10 cellular contexts compared by ENCODE assay signal in genomic region chr5:158958048-158958994, GRCh38.
DNase-seq lines count a peak whose midpoint lies in the region; ATAC-seq and TF ChIP-seq lines count a peak whose summit lies in the region.
"Had no signal": no experiment of that assay in that cellular context is flagged by ENCODE, and none has a peak within 500 bp of the region (broad histone marks: within the 10 kb centered on the region; RNA-seq: fewer than 3 reads in every experiment).

No MANE protein-coding gene starts in this region.

- CTCF ChIA-PET in naive thymus-derived CD4-positive, alpha-beta T cell (lab: Charles Lee): interaction anchor here (0.7 kb wide), 1 partner anchor 112 kb away, joined by 3 read pairs; no protein-coding TSS in a partner anchor

- ATAC-seq in GM21447 (IDR thresholded peaks at IDR 0.05; ENCODE audit: unreplicated experiment) (peak; percentile 45), GM19467 (IDR thresholded peaks at IDR 0.05; ENCODE audit: unreplicated experiment) (no peak), HG03342 (IDR thresholded peaks at IDR 0.05; ENCODE audit: unreplicated experiment) (no peak)
- peak; percentile 54 for ATAC-seq in naive thymus-derived CD4-positive, alpha-beta T cell
- ATAC-seq: pancreas had no signal

- H3K36me3 ChIP-seq in naive thymus-derived CD4-positive, alpha-beta T cell (ENCODE audit: control insufficient read depth in 2 of 3, insufficient read depth in 3 of 3, low read length in 3 of 3): no peaks in the 10 kb centered on the region
- H3K36me3 ChIP-seq: pancreas, WERI-Rb-1 had no signal

- POLR2A ChIA-PET in naive thymus-derived CD4-positive, alpha-beta T cell (lab: Charles Lee): interaction anchor here (1.4 kb wide), 1 partner anchor 263 kb away, joined by 4 read pairs; no protein-coding TSS in a partner anchor

- no peaks in the 10 kb centered on the region for H3K9me3 ChIP-seq in naive thymus-derived CD4-positive, alpha-beta T cell (ENCODE audit: control insufficient read depth in 2 of 3, low read length in 3 of 3)
- H3K9me3 ChIP-seq: pancreas had no signal

- peak overlapping the region; percentile 49 for H3K4me3 ChIP-seq in GM12865 (ENCODE audit: low read depth, low read length)
- no peak overlapping the region for H3K4me3 ChIP-seq in naive thymus-derived CD4-positive, alpha-beta T cell (ENCODE audit: low read length)
- H3K4me3 ChIP-seq: pancreas had no signal

- H3K36me3 Mint-ChIP-seq in naive thymus-derived CD4-positive, alpha-beta T cell: no peaks in the 10 kb centered on the region

- peaks cover 0 to 13% of the 10 kb centered on the region in 2 donors for H3K4me1 ChIP-seq in naive thymus-derived CD4-positive, alpha-beta T cell (ENCODE audit: control insufficient read depth in 2 of 2, insufficient read depth in 2 of 2, low read length in 2 of 2)
- H3K4me1 ChIP-seq: pancreas had no signal

- DNase-seq in GM12865 (ENCODE audit: low read depth) (peak; percentile 85), NCI-H1436 treated with DMSO at 0.1 percent for 48 hours (lab: John Stamatoyannopoulos, UW) (no peak), COLO668 (lab: John Stamatoyannopoulos, UW; ENCODE audit: unreplicated experiment) (no peak)
- DNase-seq in naive thymus-derived CD4-positive, alpha-beta T cell: peak in 6 of 9 donors; percentile 20 to 53 (median 44)
- DNase-seq: pancreas, WERI-Rb-1 had no signal

- intact Hi-C loops in naive thymus-derived CD4-positive, alpha-beta T cell (cut with micrococcal nuclease): no loop called here

- no peak overlapping the region for H3K27ac ChIP-seq in naive thymus-derived CD4-positive, alpha-beta T cell (ENCODE audit: low read depth, low read length)
- H3K27ac ChIP-seq: pancreas, WERI-Rb-1 had no signal

- no peaks in the 10 kb centered on the region for H3K27me3 Mint-ChIP-seq in naive thymus-derived CD4-positive, alpha-beta T cell

- no peaks in the 10 kb centered on the region for H3K27me3 ChIP-seq in naive thymus-derived CD4-positive, alpha-beta T cell (ENCODE audit: control insufficient read depth in 2 of 2, insufficient read depth in 2 of 2, low read length in 2 of 2)
- H3K27me3 ChIP-seq: pancreas had no signal

- TF ChIP-seq CTCF in GM12865 (IDR thresholded peaks at IDR 0.05; ENCODE audit: insufficient read depth, low read depth, low read length, missing control alignments): no peak

- peak overlapping the region in 8 of 10 donors; percentile 29 to 75 (median 63) for H3K4me3 Mint-ChIP-seq in naive thymus-derived CD4-positive, alpha-beta T cell

- peak overlapping the region in 8 of 9 donors; percentile 54 to 86 (median 76) for H3K27ac Mint-ChIP-seq in naive thymus-derived CD4-positive, alpha-beta T cell

- peaks cover 8 to 21% (median 19%) of the 10 kb centered on the region in 7 donors for H3K4me1 Mint-ChIP-seq in naive thymus-derived CD4-positive, alpha-beta T cell

- H3K9me3 Mint-ChIP-seq in naive thymus-derived CD4-positive, alpha-beta T cell: no peaks in the 10 kb centered on the region

TF ChIP-seq in PFSK-1, 5 proteins besides CTCF, POLR2A, EP300 and RAD21:
- no peak for TF ChIP-seq FOXP2 (optimal IDR thresholded peaks at IDR 0.05; ENCODE audit: borderline replicate concordance, extremely low read depth, extremely low read length, insufficient read depth)
- TF ChIP-seq SIN3A (IDR thresholded peaks at IDR 0.05; ENCODE audit: borderline replicate concordance, insufficient read depth, low read length): peak; percentile 83; the same call in 1 of the 2 replicates

Comparison
In these comparisons a context has a peak if more than half of its experiments do, and no peak if none do; other contexts are left out.
1. DNase-seq: peak in GM12865 (single experiment) and naive thymus-derived CD4-positive, alpha-beta T cell (6 of 9); none in NCI-H1436 treated with DMSO at 0.1 percent for 48 hours (single experiment) and COLO668 (single experiment).
2. ATAC-seq: peak in GM21447 (single experiment) and naive thymus-derived CD4-positive, alpha-beta T cell (single experiment); none in GM19467 (single experiment) and HG03342 (single experiment).